ENCODE assay signal across 10 cellular contexts in the genomic region with DNA sequence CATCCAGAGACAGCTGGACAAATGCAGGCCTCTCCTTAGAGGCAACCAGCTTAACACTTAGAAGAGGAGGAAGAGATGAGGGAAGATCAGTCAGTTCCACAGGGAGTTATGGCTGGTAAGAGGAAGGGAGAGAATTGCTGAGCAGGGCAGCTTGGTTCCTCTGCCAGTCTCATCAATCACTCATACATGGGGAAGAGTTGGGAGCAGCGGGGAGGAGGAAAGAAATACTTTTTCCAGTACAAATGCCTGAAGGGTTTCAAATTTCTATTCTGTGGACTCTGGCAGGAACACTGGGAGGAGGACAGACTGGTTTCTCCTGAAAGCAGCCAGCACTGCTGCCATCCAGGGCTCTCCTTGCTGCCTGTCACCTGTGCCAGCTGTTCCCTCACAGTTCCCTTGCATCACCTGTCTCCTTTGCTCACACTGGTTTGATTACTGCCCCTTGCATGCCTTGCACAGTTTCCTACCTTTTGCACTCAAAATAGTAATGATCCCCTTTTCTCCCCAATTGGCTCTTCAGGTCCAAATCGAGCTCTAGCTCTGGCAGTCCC. TPM values are rescaled to one million over a fixed set of nuclear protein-coding genes. Genes with fewer than 3 reads are reported as not detected.
DNase-seq lines count a peak whose midpoint lies in the region; ATAC-seq and TF ChIP-seq lines count a peak whose summit lies in the region.
"Had no signal": no experiment of that assay in that cellular context is flagged by ENCODE, and none has a peak within 500 bp of the region (broad histone marks: within the 10 kb centered on the region; RNA-seq: fewer than 3 reads in every experiment).

No MANE protein-coding gene starts in this region.

- H3K4me1 ChIP-seq in RWPE2 (ENCODE audit: insufficient read depth, poor library complexity, severe bottlenecking) = peaks cover 11% of the 10 kb centered on the region

- H3K27ac ChIP-seq in 22Rv1 (peak overlapping the region; percentile 76), RWPE2 (ENCODE audit: poor library complexity, severe bottlenecking) (no peak overlapping the region)

- no peak overlapping the region for H3K4me3 ChIP-seq in RWPE2 (ENCODE audit: severe bottlenecking)

- DNase-seq in LHCN-M2 (ENCODE audit: low read depth) (peak; percentile 70), RWPE2 (ENCODE audit: low spot score) (no peak), left kidney (ENCODE audit: low read depth, low spot score) (peak; percentile 75), NCI-H1930 (lab: John Stamatoyannopoulos, UW) (no peak), NOMO-1 treated with DMSO at 0.1 percent for 48 hours (lab: John Stamatoyannopoulos, UW; ENCODE audit: unreplicated experiment) (no peak), NCI-H1436 treated with DMSO at 0.1 percent for 48 hours (lab: John Stamatoyannopoulos, UW) (no peak)
- DNase-seq: activated B cell treated with CpG ODN at 0.5 μM for 24 hours had no signal

- no peaks in the 10 kb centered on the region for H3K9me3 ChIP-seq in RWPE2 (ENCODE audit: severe bottlenecking)

- ATAC-seq in RWPE2 (ENCODE audit: low read depth) (peak; percentile 48), HG03025 (IDR thresholded peaks at IDR 0.05; ENCODE audit: low FRiP score, unreplicated experiment) (no peak)
- ATAC-seq: activated T-helper 17 cell treated with anti-CD3 and anti-CD28 coated beads, Interleukin-2, amount 50 U/mL, for 72 hours had no signal

- no peak for TF ChIP-seq CTCF in 22Rv1 (IDR thresholded peaks at IDR 0.05)
- no peak for TF ChIP-seq CTCF in RWPE2 (IDR thresholded peaks at IDR 0.05; ENCODE audit: poor library complexity, severe bottlenecking)

- no peaks in the 10 kb centered on the region for H3K27me3 ChIP-seq in RWPE2 (ENCODE audit: insufficient read depth, poor library complexity, severe bottlenecking)

- H3K36me3 ChIP-seq in RWPE2 (ENCODE audit: low read depth) = no peaks in the 10 kb centered on the region

RNA-seq across cellular contexts. Expression of a gene that starts 59.5 kb away (rescaled TPM):
- total RNA-seq in LHCN-M2 (2014; rRNA removed) = 16.9 and 23.5 TPM in 2 replicates
- polyA plus RNA-seq in LHCN-M2 (2012) = 80.1 TPM

Comparison
In these comparisons a context has a peak if more than half of its experiments do, and no peak if none do; other contexts are left out.
1. DNase-seq: peak in LHCN-M2 (single experiment) and left kidney (single experiment); none in RWPE2 (single experiment), NCI-H1930 (0 of 2), NOMO-1 treated with DMSO at 0.1 percent for 48 hours (single experiment) and NCI-H1436 treated with DMSO at 0.1 percent for 48 hours (single experiment).